ENCODE assay signal across 22 cellular contexts in genomic region chr14:104026024-104026423, GRCh38. TPM values are rescaled to one million over a fixed set of nuclear protein-coding genes. Genes with fewer than 3 reads are reported as not detected.
"Had no signal": no experiment of that assay in that cellular context is flagged by ENCODE, and none has a peak within 500 bp of the region (broad histone marks: within the 10 kb centered on the region; RNA-seq: fewer than 3 reads in every experiment).

No MANE protein-coding gene starts in this region.

- ATAC-seq: activated T-cell treated with anti-CD3 and anti-CD28 coated beads, Interleukin-2, amount 50 U/mL, for 72 hours; gastroesophageal sphincter; heart right ventricle; left colon; lower lobe of right lung; stimulated activated naive CD8-positive, alpha-beta T cell treated with anti-CD3 and anti-CD28 coated beads, Interleukin-15, Interleukin-2, amounts not matched to agents 100 U/mL and 50 U/mL, for 24 hours had no signal

- H3K4me1 Mint-ChIP-seq: activated CD4-positive, alpha-beta T cell treated with anti-CD3 and anti-CD28 coated beads, Interleukin-2, amount 10 ng/mL, durations not matched to agents 7 days and 5 days had no signal

- H3K36me3 Mint-ChIP-seq: natural killer cell treated with Interleukin-12 subunit alpha and Interleukin-12 subunit beta and Interleukin-15 and Interleukin-18, amount 100 ng/mL, for 72 hours had no signal

- H3K9me3 ChIP-seq: esophagus muscularis mucosa, gastroesophageal sphincter, heart right ventricle, lower lobe of right lung, tibial nerve, uterus had no signal

- H3K4me3 Mint-ChIP-seq: activated CD4-positive, alpha-beta T cell treated with anti-CD3 and anti-CD28 coated beads, Interleukin-2, amount 10 ng/mL, durations not matched to agents 7 days and 5 days; activated T-cell treated with anti-CD3 and anti-CD28 coated beads, Interleukin-2, amount 50 U/mL, for 72 hours; natural killer cell treated with Interleukin-12 subunit alpha and Interleukin-12 subunit beta and Interleukin-15 and Interleukin-18, amount 100 ng/mL, for 72 hours; T-helper 2 cell treated with Interferon-gamma antibody and Interleukin-4, amounts not matched to agents 5 μg/mL and 100 μg/mL, for 36 hours had no signal

- H3K4me1 ChIP-seq: esophagus muscularis mucosa, gastroesophageal sphincter, lower lobe of right lung, tibial nerve, uterus had no signal

- H3K27me3 ChIP-seq: tibial nerve, uterus had no signal

- H3K9me3 Mint-ChIP-seq: activated CD4-positive, alpha-beta T cell treated with anti-CD3 and anti-CD28 coated beads, Interleukin-2, amount 10 ng/mL, durations not matched to agents 7 days and 5 days; activated T-cell treated with anti-CD3 and anti-CD28 coated beads, Interleukin-2, amount 50 U/mL, for 72 hours; natural killer cell treated with Interleukin-12 subunit alpha and Interleukin-12 subunit beta and Interleukin-15 and Interleukin-18, amount 100 ng/mL, for 72 hours; T-helper 2 cell treated with Interferon-gamma antibody and Interleukin-4, amounts not matched to agents 5 μg/mL and 100 μg/mL, for 36 hours had no signal

- H3K27ac ChIP-seq: esophagus muscularis mucosa, gastroesophageal sphincter, heart right ventricle, lower lobe of right lung, tibial nerve, uterus had no signal

- H3K4me3 ChIP-seq: esophagus muscularis mucosa, gastroesophageal sphincter, heart right ventricle, lower lobe of right lung, tibial nerve, uterus had no signal

- H3K27ac Mint-ChIP-seq: activated CD4-positive, alpha-beta T cell treated with anti-CD3 and anti-CD28 coated beads, Interleukin-2, amount 10 ng/mL, durations not matched to agents 7 days and 5 days; activated T-cell treated with anti-CD3 and anti-CD28 coated beads, Interleukin-2, amount 50 U/mL, for 72 hours; natural killer cell treated with Interleukin-12 subunit alpha and Interleukin-12 subunit beta and Interleukin-15 and Interleukin-18, amount 100 ng/mL, for 72 hours; T-helper 2 cell treated with Interferon-gamma antibody and Interleukin-4, amounts not matched to agents 5 μg/mL and 100 μg/mL, for 36 hours had no signal

- DNase-seq: activated CD4-positive, alpha-beta T cell treated with anti-CD3 and anti-CD28 coated beads, Interleukin-2, amount 10 ng/mL, durations not matched to agents 7 days and 5 days; activated CD4-positive, CD25-positive, alpha-beta regulatory T cell; activated CD8-positive, alpha-beta memory T cell treated with anti-CD3 and anti-CD28 coated beads for 24 hours; activated effector memory CD4-positive, alpha-beta T cell treated with anti-CD3 and anti-CD28 coated beads, Interleukin-2, amount 50 U/mL, for 16 hours; activated naive CD4-positive, alpha-beta T cell treated with anti-CD3 and anti-CD28 coated beads, Interleukin-2, amount 50 U/mL, for 16 hours; activated T-cell treated with anti-CD3 and anti-CD28 coated beads, Interleukin-2, amount 50 U/mL, for 72 hours; aorta; cortex of kidney; heart right ventricle; left colon; lower lobe of right lung; nucleus accumbens; posterior cingulate gyrus; retina; stimulated activated naive CD8-positive, alpha-beta T cell treated with anti-CD3 and anti-CD28 coated beads, Interleukin-15, Interleukin-2, amounts not matched to agents 100 U/mL and 50 U/mL, for 24 hours; substantia nigra; uterus had no signal

- H3K36me3 ChIP-seq: esophagus muscularis mucosa, gastroesophageal sphincter, heart right ventricle, lower lobe of right lung, tibial nerve, uterus had no signal

RNA-seq across cellular contexts. Expression of gene ASPG, which starts 59.5 kb away (rescaled TPM):
- total RNA-seq: activated CD4-positive, alpha-beta T cell treated with anti-CD3 and anti-CD28 coated beads, Interleukin-2, amount 10 ng/mL, durations not matched to agents 7 days and 5 days; natural killer cell treated with Interleukin-12 subunit alpha and Interleukin-12 subunit beta and Interleukin-15 and Interleukin-18, amount 100 ng/mL, for 72 hours had no signal
